In genomic region chr17:40016692-40017000, GRCh38 we compare ENCODE assay signal across 31 cellular contexts. TPM values are rescaled to one million over a fixed set of nuclear protein-coding genes. Genes with fewer than 3 reads are reported as not detected.
DNase-seq lines count a peak whose midpoint lies in the region; ATAC-seq and TF ChIP-seq lines count a peak whose summit lies in the region.
"Had no signal": no experiment of that assay in that cellular context is flagged by ENCODE, and none has a peak within 500 bp of the region (broad histone marks: within the 10 kb centered on the region; RNA-seq: fewer than 3 reads in every experiment).

No MANE protein-coding gene starts in this region.

- no peaks in the 10 kb centered on the region for H3K79me2 ChIP-seq in GM23338 (replicated peaks; ENCODE audit: insufficient read depth)

- 0 out of 3 replicates have a peak, but pooled peaks cover 2% of the 10 kb centered on the region for H3K9me3 Mint-ChIP-seq in GM23338
- H3K9me3 Mint-ChIP-seq: activated CD4-positive, alpha-beta memory T cell treated with anti-CD3 and anti-CD28 coated beads for 36 hours; dendritic cell treated with granulocyte-macrophage colony-stimulating factor and Interleukin-4, amounts not matched to agents 40 ng/mL and 50 ng/mL, for 4 days; IgD-negative memory B cell; naive B cell; stimulated activated naive CD8-positive, alpha-beta T cell treated with anti-CD3 and anti-CD28 coated beads, Interleukin-15, Interleukin-2, amounts not matched to agents 100 ng/mL and 50 ng/mL, for 24 hours; T-helper 1 cell treated with Interleukin-12 subunit alpha and Interleukin-12 subunit beta and Interleukin-4 antibody, amounts not matched to agents 30 μg/mL and 1 μg/mL, for 36 hours had no signal

- H3K27ac ChIP-seq in GM23338 (ENCODE audit: low read depth), result no peak overlapping the region
- peak overlapping the region; percentile 19 to 33 for H3K27ac ChIP-seq in breast epithelium
- peak overlapping the region; percentile 87 for H3K27ac ChIP-seq in psoas muscle
- peak overlapping the region; percentile 89 for H3K27ac ChIP-seq in vagina
- H3K27ac ChIP-seq: SK-N-MC, skin epidermis, thyroid gland had no signal

- H3K4me3 ChIP-seq in GM23338 (no peak overlapping the region), breast epithelium (no peak overlapping the region), psoas muscle (peak overlapping the region; percentile 52), vagina (no peak overlapping the region)
- H3K4me3 ChIP-seq: SK-N-MC, skin epidermis, thyroid gland had no signal

- no peaks in the 10 kb centered on the region for H3K27me3 ChIP-seq in GM23338 (ENCODE audit: insufficient read depth)
- no peaks in the 10 kb centered on the region for H3K27me3 ChIP-seq in breast epithelium
- no peaks in the 10 kb centered on the region for H3K27me3 ChIP-seq in psoas muscle (ENCODE audit: insufficient read depth in 3 of 3, low read length in 2 of 3)
- no peaks in the 10 kb centered on the region for H3K27me3 ChIP-seq in vagina
- H3K27me3 ChIP-seq: thyroid gland had no signal

- no peak overlapping the region for H3K4me3 Mint-ChIP-seq in GM23338
- H3K4me3 Mint-ChIP-seq: activated CD4-positive, alpha-beta memory T cell treated with anti-CD3 and anti-CD28 coated beads for 36 hours; dendritic cell treated with granulocyte-macrophage colony-stimulating factor and Interleukin-4, amounts not matched to agents 40 ng/mL and 50 ng/mL, for 4 days; IgD-negative memory B cell; naive B cell; stimulated activated naive CD8-positive, alpha-beta T cell treated with anti-CD3 and anti-CD28 coated beads, Interleukin-15, Interleukin-2, amounts not matched to agents 100 ng/mL and 50 ng/mL, for 24 hours; T-helper 1 cell treated with Interleukin-12 subunit alpha and Interleukin-12 subunit beta and Interleukin-4 antibody, amounts not matched to agents 30 μg/mL and 1 μg/mL, for 36 hours had no signal

- intact Hi-C loops in breast epithelium (cut with DNase I; ENCODE audit: low total_unique reads), result no loop called here
- intact Hi-C loops in psoas muscle (cut with DNase I), result loop anchor here (5.0 to 10.0 kb wide), 3 partner anchors 71 to 278 kb away; no protein-coding TSS in a partner anchor
- intact Hi-C loops in vagina (cut with DNase I), result loop anchor here (5.0 kb wide), 2 partner anchors 96 to 151 kb away; no protein-coding TSS in a partner anchor

- H3K4me1 Mint-ChIP-seq in GM23338, result peaks cover 44% of the 10 kb centered on the region

- no peak overlapping the region for H2AFZ ChIP-seq in GM23338

- 0 out of 2 replicates have a peak overlapping the region, but pooled peaks have one; percentile 66 for H3K27ac Mint-ChIP-seq in GM23338
- H3K27ac Mint-ChIP-seq: activated CD4-positive, alpha-beta memory T cell treated with anti-CD3 and anti-CD28 coated beads for 36 hours; stimulated activated naive CD8-positive, alpha-beta T cell treated with anti-CD3 and anti-CD28 coated beads, Interleukin-15, Interleukin-2, amounts not matched to agents 100 ng/mL and 50 ng/mL, for 24 hours; T-helper 1 cell treated with Interleukin-12 subunit alpha and Interleukin-12 subunit beta and Interleukin-4 antibody, amounts not matched to agents 30 μg/mL and 1 μg/mL, for 36 hours had no signal

- H3K9me3 ChIP-seq in breast epithelium (no peaks in the 10 kb centered on the region), psoas muscle (no peaks in the 10 kb centered on the region), vagina (no peaks in the 10 kb centered on the region)
- H3K9me3 ChIP-seq: heart right ventricle, thyroid gland had no signal

- H3K4me1 ChIP-seq in GM23338 (ENCODE audit: insufficient read depth), result peaks cover 28% of the 10 kb centered on the region
- H3K4me1 ChIP-seq in breast epithelium, result peaks cover 22 to 24% of the 10 kb centered on the region in 2 donors
- H3K4me1 ChIP-seq in psoas muscle, result peaks cover 68% of the 10 kb centered on the region
- peaks cover 85% of the 10 kb centered on the region for H3K4me1 ChIP-seq in vagina

- H3K36me3 ChIP-seq in GM23338 (ENCODE audit: insufficient read depth) (peaks cover 3% of the 10 kb centered on the region; the same call in 1 of the 2 replicates), breast epithelium (no peaks in the 10 kb centered on the region), psoas muscle (ENCODE audit: insufficient read depth in 1 of 2, low read depth in 1 of 2) (peaks cover 0 to 20% of the 10 kb centered on the region in 2 donors), vagina (peaks cover 0 to 9% of the 10 kb centered on the region in 2 donors)

- H3K4me2 ChIP-seq in GM23338, result no peak overlapping the region

- DNase-seq in GM23338 (ENCODE audit: low spot score) (no peak), breast epithelium (ENCODE audit: low spot score in 2 of 2) (no peak), psoas muscle (no peak), vagina (ENCODE audit: extremely low spot score in 2 of 2) (no peak), T1000 (lab: John Stamatoyannopoulos, UW) (no peak), NK-92 (lab: John Stamatoyannopoulos, UW; ENCODE audit: unreplicated experiment) (no peak)
- DNase-seq in activated CD4-positive, CD25-positive, alpha-beta regulatory T cell treated with anti-CD3 and anti-CD28 coated beads, Interleukin-2, amount 50 U/mL, for 72 hours, result no peak
- DNase-seq: activated CD4-positive, alpha-beta memory T cell treated with anti-CD3 and anti-CD28 coated beads for 36 hours; activated CD4-positive, alpha-beta T cell treated with anti-CD3 and anti-CD28 coated beads for 1 hour; activated naive CD4-positive, alpha-beta T cell treated with Interleukin-2 at 50 U/mL for 16 hours; C1 segment of cervical spinal cord; COR-L47; DMS79; foreskin fibroblast; heart right ventricle; midbrain; naive B cell; NCI-H1048; NCI-H2107; NCI-H82; thyroid gland had no signal

- peaks cover 4% of the 10 kb centered on the region; the same call in 1 of the 2 replicates for H3F3A ChIP-seq in GM23338 (replicated peaks; ENCODE audit: low read depth)

- H3K36me3 Mint-ChIP-seq in GM23338 (ENCODE audit: low read depth), result peaks cover 22% of the 10 kb centered on the region

- no peak for TF ChIP-seq POLR2A in breast epithelium (IDR thresholded peaks at IDR 0.05)
- TF ChIP-seq POLR2A in vagina (IDR thresholded peaks at IDR 0.05), result no peak

- peaks cover 33% of the 10 kb centered on the region for H3K27me3 Mint-ChIP-seq in GM23338 (ENCODE audit: insufficient read depth, low read depth, poor library complexity)
- H3K27me3 Mint-ChIP-seq: IgD-negative memory B cell; stimulated activated naive CD8-positive, alpha-beta T cell treated with anti-CD3 and anti-CD28 coated beads, Interleukin-15, Interleukin-2, amounts not matched to agents 100 ng/mL and 50 ng/mL, for 24 hours had no signal

- 54 to 77% (median 55%) methylated on average over 9 of the region's 9 CpGs for whole genome bisulfite sequencing in psoas muscle, 3 donors

- TF ChIP-seq CTCF in GM23338 (conservative IDR thresholded peaks at IDR 0.05; ENCODE audit: low read depth in 2 of 2), result no peak
- no peak for TF ChIP-seq CTCF in breast epithelium (IDR thresholded peaks at IDR 0.05)
- TF ChIP-seq CTCF in psoas muscle (IDR thresholded peaks at IDR 0.05), result no peak
- TF ChIP-seq CTCF in vagina (IDR thresholded peaks at IDR 0.05), result no peak

- H4K20me1 ChIP-seq in GM23338 (replicated peaks; ENCODE audit: insufficient read depth), result no peaks in the 10 kb centered on the region

- no peaks in the 10 kb centered on the region for H3K9me2 ChIP-seq in GM23338 (ENCODE audit: insufficient read depth)

- ATAC-seq in GM23338 (no peak), psoas muscle (no peak)
- ATAC-seq: heart right ventricle had no signal

TF ChIP-seq in GM23338, 12 proteins besides CTCF, POLR2A, EP300 and RAD21 (continues in another document):
- TF ChIP-seq ETS1 (IDR thresholded peaks at IDR 0.05) (no peak), STAT1 (IDR thresholded peaks at IDR 0.05; ENCODE audit: unreplicated experiment) (no peak), ZNF331 (CRISPR knock-in tag; IDR thresholded peaks at IDR 0.05; ENCODE audit: low read depth) (no peak)

RNA-seq across cellular contexts. Expression of gene CSF3, which starts 1.4 kb away (rescaled TPM):
- 1.2 TPM in 1 of 2 replicates, not detected in the other for total RNA-seq in GM23338 (2014; rRNA removed; shearing (Covaris generic))
- polyA plus RNA-seq in GM23338 (2016; fragmentation: Nextera tagmentation; extraction: Ambion mirVana), result not detected in 2 replicates
- total RNA-seq in breast epithelium, result 10 to 100 TPM in 1 of 3 donors, under 1 TPM in 1, not detected in 1; 0.32 to 13.0 TPM
- 10 to 100 TPM in 2 of 4 donors, under 1 TPM in 2; 0.30 to 39.8 (median 19.4) TPM for total RNA-seq in psoas muscle
- polyA plus RNA-seq in psoas muscle, result 10 to 100 TPM in 1 of 3 donors, 1 to 10 TPM in 2; 3.4 to 46.2 (median 3.9) TPM
- 25.3 TPM for total RNA-seq in vagina
- total RNA-seq: activated CD4-positive, alpha-beta memory T cell treated with anti-CD3 and anti-CD28 coated beads for 36 hours; HT-29; liver; RPMI7951; thyroid gland had no signal
- polyA plus RNA-seq: IgD-negative memory B cell, liver had no signal

RNA-seq across cellular contexts. Expression of gene PSMD3, which starts 36.0 kb away (rescaled TPM):
- 200 and 217 TPM in 2 replicates for total RNA-seq in GM23338 (2014; rRNA removed; shearing (Covaris generic))
- polyA plus RNA-seq in GM23338 (2016; fragmentation: Nextera tagmentation; extraction: Ambion mirVana), result 100 and 112 TPM in 2 replicates
- 10 to 100 TPM; 79.4 to 83.0 (median 81.0) TPM for total RNA-seq in breast epithelium
- 100 to 1,000 TPM; 137 to 253 (median 220) TPM for total RNA-seq in psoas muscle
- polyA plus RNA-seq in psoas muscle, result 100 to 1,000 TPM; 168 to 392 (median 234) TPM
- total RNA-seq in vagina, result 95.0 TPM

RNA-seq across cellular contexts. Expression of gene MED24, which starts 37.6 kb away (rescaled TPM):
- total RNA-seq in GM23338 (2014; rRNA removed; shearing (Covaris generic)), result 88.9 and 95.1 TPM in 2 replicates
- polyA plus RNA-seq in GM23338 (2016; fragmentation: Nextera tagmentation; extraction: Ambion mirVana) (44.4 and 44.8 TPM in 2 replicates), psoas muscle (100 to 1,000 TPM in 1 of 3 donors, 10 to 100 TPM in 2; 51.1 to 115 (median 55.9) TPM)
- total RNA-seq in breast epithelium (10 to 100 TPM; 50.7 to 74.7 (median 59.7) TPM), psoas muscle (100 to 1,000 TPM in 2 of 4 donors, 10 to 100 TPM in 2; 56.3 to 120 (median 87.9) TPM), vagina (106 TPM)

RNA-seq across cellular contexts. Expression of gene THRA, which starts 46.1 kb away (rescaled TPM):
- total RNA-seq in GM23338 (2014; rRNA removed; shearing (Covaris generic)), result 9.6 and 10.5 TPM in 2 replicates
- polyA plus RNA-seq in GM23338 (2016; fragmentation: Nextera tagmentation; extraction: Ambion mirVana) (3.4 and 3.6 TPM in 2 replicates), psoas muscle (10 to 100 TPM in 2 of 3 donors, 1 to 10 TPM in 1; 9.5 to 60.0 (median 29.0) TPM)
- total RNA-seq in breast epithelium (10 to 100 TPM; 41.6 to 61.0 (median 48.1) TPM), psoas muscle (10 to 100 TPM; 39.5 to 55.1 (median 42.9) TPM), vagina (40.3 TPM)

RNA-seq across cellular contexts. Expression of gene GSDMA, which starts 53.8 kb away (rescaled TPM):
- total RNA-seq in GM23338 (2014; rRNA removed; shearing (Covaris generic)), result 1.0 TPM in 1 of 2 replicates, not detected in the other
- polyA plus RNA-seq in GM23338 (2016; fragmentation: Nextera tagmentation; extraction: Ambion mirVana) (not detected in 2 replicates), psoas muscle (under 1 TPM in 2 of 3 donors, not detected in 1; 0.03 to 0.06 TPM)
- total RNA-seq in breast epithelium (1 to 10 TPM in 1 of 3 donors, under 1 TPM in 1, not detected in 1; 0.44 to 3.4 TPM), psoas muscle (under 1 TPM in 2 of 4 donors, not detected in 2; 0.24 to 0.32 TPM), vagina (0.74 TPM)
- total RNA-seq: HT-29, pulmonary artery endothelial cell, RPMI7951, thyroid gland had no signal
